Comparison of ENCODE assay signal across 1 cellular context in the genomic region with DNA sequence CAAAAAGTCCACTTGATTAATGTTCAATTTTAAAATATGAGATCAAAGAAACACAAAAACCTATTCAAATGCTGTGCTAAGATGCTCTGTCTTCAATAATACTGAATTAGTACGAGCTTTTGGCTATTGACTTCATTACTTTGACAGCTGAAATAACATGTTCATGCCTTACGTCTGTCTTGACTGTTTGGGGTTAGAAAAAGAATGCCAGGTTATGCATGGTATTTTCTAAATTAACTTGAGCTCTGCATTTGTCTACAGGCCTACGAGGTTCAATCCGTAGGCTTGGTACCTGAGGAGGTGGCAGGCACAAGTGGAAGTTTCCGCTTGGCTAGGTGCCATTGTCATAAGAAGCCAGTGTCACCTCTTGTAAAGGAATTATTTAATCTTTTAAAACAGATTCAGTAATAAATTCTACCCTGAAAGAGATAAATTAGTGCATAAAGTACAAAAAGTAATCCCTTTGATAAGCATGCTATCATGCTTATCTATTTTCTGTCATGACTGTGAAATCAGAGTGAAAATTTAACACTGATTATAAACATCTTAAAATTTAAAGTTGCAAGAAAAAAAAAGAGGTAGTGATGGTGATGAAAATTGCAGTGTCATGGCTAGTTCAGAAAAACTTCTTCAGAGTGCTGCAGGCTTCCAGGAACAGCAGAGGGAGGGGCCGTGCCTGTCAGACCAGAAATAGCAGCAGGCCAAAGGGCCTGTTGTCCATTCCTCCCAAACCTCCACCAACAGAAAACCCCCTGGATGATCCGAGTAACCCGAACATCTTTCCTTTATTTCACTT.
A peak's percentile ranks its signal among the peaks of the same experiment; 100 is the strongest.
TF ChIP-seq lines count a peak whose summit lies in the region.

No MANE protein-coding gene starts in this region.

TF ChIP-seq in K562, 482 proteins besides CTCF, POLR2A, EP300 and RAD21 (continued from another document and continues in another):
- TF ChIP-seq ZNF57 (CRISPR knock-in tag; IDR thresholded peaks at IDR 0.05) (no peak), MTF1 (CRISPR knock-in tag; IDR thresholded peaks at IDR 0.05; ENCODE audit: borderline replicate concordance) (no peak), ZNF134 (CRISPR knock-in tag; conservative IDR thresholded peaks at IDR 0.05) (no peak), ZNF75A (CRISPR knock-in tag; IDR thresholded peaks at IDR 0.05) (no peak), MAFK (IDR thresholded peaks at IDR 0.05; ENCODE audit: low read length) (peak; percentile 91), CBX8 (IDR thresholded peaks at IDR 0.05; ENCODE audit: borderline replicate concordance, extremely low read depth, low read depth, low read length, poor library complexity, severe bottlenecking) (no peak), SRF (CRISPR knock-in tag; IDR thresholded peaks at IDR 0.05) (no peak), ZZZ3 (IDR thresholded peaks at IDR 0.05) (no peak), PHF20 (IDR thresholded peaks at IDR 0.05; ENCODE audit: partially characterized antibody) (no peak), ZNF668 (CRISPR knock-in tag; IDR thresholded peaks at IDR 0.05) (no peak), SIN3B (IDR thresholded peaks at IDR 0.05; ENCODE audit: low read depth) (no peak), ARNT (IDR thresholded peaks at IDR 0.05) (peak in 1 of 2 experiments; percentile 34; a peak in 1 of 4 replicates), ZNF444 (CRISPR knock-in tag; IDR thresholded peaks at IDR 0.05) (no peak), SETDB1 (IDR thresholded peaks at IDR 0.05; ENCODE audit: low read length) (no peak), CSDE1 (IDR thresholded peaks at IDR 0.05) (no peak), OTX1 (CRISPR knock-in tag; IDR thresholded peaks at IDR 0.05) (no peak), GATAD2B (IDR thresholded peaks at IDR 0.05; ENCODE audit: borderline replicate concordance) (peak; percentile 18; the same call in 1 of the 2 replicates), GATA2 (CRISPR knock-in tag; IDR thresholded peaks at IDR 0.05) (no peak), HEY1 (CRISPR knock-in tag; IDR thresholded peaks at IDR 0.05; ENCODE audit: borderline replicate concordance) (no peak), ZNF354B (CRISPR knock-in tag; IDR thresholded peaks at IDR 0.05) (no peak), CCAR2 (IDR thresholded peaks at IDR 0.05; ENCODE audit: low read depth, low read length) (no peak), ZNF24 (IDR thresholded peaks at IDR 0.05) (no peak), ZNF764 (CRISPR knock-in tag; IDR thresholded peaks at IDR 0.05; ENCODE audit: low read depth) (no peak), SMAD2 (IDR thresholded peaks at IDR 0.05; ENCODE audit: low read depth, low read length) (no peak), SRSF3 (IDR thresholded peaks at IDR 0.05; ENCODE audit: insufficient read depth, low read length) (no peak), MAFF (IDR thresholded peaks at IDR 0.05; ENCODE audit: low read length) (peak; percentile 94), MBD2 (IDR thresholded peaks at IDR 0.05; ENCODE audit: borderline replicate concordance, low read depth) (no peak), ZNF583 (CRISPR knock-in tag; IDR thresholded peaks at IDR 0.05) (no peak), ZBTB8A (IDR thresholded peaks at IDR 0.05; ENCODE audit: partially characterized antibody) (no peak), RBM14 (IDR thresholded peaks at IDR 0.05; ENCODE audit: borderline replicate concordance, insufficient read depth, low read depth, low read length) (no peak), SIN3A (IDR thresholded peaks at IDR 0.05; ENCODE audit: borderline replicate concordance in 2 of 2, control insufficient read depth in 1 of 2, low read depth in 2 of 2, low read length in 2 of 2) (no peak), STAT5A (IDR thresholded peaks at IDR 0.05; ENCODE audit: borderline replicate concordance, low read length) (peak; percentile 73), NFXL1 (CRISPR knock-in tag; IDR thresholded peaks at IDR 0.05) (no peak), ETV6 (IDR thresholded peaks at IDR 0.05; ENCODE audit: borderline replicate concordance in 1 of 2, low read depth in 2 of 2, low read length in 1 of 2) (no peak), ETV6 (CRISPR knock-in tag; IDR thresholded peaks at IDR 0.05; ENCODE audit: borderline replicate concordance) (no peak), ZNF212 (CRISPR knock-in tag; IDR thresholded peaks at IDR 0.05) (no peak), TSC22D4 (tag; IDR thresholded peaks at IDR 0.05) (no peak), SMAD3 (CRISPR knock-in tag; conservative IDR thresholded peaks at IDR 0.05) (no peak)
- TF ChIP-seq, protein P1, sequence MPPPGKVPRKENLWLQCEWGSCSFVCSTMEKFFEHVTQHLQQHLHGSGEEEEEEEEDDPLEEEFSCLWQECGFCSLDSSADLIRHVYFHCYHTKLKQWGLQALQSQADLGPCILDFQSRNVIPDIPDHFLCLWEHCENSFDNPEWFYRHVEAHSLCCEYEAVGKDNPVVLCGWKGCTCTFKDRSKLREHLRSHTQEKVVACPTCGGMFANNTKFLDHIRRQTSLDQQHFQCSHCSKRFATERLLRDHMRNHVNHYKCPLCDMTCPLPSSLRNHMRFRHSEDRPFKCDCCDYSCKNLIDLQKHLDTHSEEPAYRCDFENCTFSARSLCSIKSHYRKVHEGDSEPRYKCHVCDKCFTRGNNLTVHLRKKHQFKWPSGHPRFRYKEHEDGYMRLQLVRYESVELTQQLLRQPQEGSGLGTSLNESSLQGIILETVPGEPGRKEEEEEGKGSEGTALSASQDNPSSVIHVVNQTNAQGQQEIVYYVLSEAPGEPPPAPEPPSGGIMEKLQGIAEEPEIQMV (tag; conservative IDR thresholded peaks at IDR 0.05; ENCODE audit: low read depth): 0 out of 2 replicates have a peak, but pooled peaks have one; percentile 3
- TF ChIP-seq, protein P2, sequence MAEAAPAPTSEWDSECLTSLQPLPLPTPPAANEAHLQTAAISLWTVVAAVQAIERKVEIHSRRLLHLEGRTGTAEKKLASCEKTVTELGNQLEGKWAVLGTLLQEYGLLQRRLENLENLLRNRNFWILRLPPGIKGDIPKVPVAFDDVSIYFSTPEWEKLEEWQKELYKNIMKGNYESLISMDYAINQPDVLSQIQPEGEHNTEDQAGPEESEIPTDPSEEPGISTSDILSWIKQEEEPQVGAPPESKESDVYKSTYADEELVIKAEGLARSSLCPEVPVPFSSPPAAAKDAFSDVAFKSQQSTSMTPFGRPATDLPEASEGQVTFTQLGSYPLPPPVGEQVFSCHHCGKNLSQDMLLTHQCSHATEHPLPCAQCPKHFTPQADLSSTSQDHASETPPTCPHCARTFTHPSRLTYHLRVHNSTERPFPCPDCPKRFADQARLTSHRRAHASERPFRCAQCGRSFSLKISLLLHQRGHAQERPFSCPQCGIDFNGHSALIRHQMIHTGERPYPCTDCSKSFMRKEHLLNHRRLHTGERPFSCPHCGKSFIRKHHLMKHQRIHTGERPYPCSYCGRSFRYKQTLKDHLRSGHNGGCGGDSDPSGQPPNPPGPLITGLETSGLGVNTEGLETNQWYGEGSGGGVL (CRISPR knock-in tag; IDR thresholded peaks at IDR 0.05): no peak
- TF ChIP-seq, protein P3, sequence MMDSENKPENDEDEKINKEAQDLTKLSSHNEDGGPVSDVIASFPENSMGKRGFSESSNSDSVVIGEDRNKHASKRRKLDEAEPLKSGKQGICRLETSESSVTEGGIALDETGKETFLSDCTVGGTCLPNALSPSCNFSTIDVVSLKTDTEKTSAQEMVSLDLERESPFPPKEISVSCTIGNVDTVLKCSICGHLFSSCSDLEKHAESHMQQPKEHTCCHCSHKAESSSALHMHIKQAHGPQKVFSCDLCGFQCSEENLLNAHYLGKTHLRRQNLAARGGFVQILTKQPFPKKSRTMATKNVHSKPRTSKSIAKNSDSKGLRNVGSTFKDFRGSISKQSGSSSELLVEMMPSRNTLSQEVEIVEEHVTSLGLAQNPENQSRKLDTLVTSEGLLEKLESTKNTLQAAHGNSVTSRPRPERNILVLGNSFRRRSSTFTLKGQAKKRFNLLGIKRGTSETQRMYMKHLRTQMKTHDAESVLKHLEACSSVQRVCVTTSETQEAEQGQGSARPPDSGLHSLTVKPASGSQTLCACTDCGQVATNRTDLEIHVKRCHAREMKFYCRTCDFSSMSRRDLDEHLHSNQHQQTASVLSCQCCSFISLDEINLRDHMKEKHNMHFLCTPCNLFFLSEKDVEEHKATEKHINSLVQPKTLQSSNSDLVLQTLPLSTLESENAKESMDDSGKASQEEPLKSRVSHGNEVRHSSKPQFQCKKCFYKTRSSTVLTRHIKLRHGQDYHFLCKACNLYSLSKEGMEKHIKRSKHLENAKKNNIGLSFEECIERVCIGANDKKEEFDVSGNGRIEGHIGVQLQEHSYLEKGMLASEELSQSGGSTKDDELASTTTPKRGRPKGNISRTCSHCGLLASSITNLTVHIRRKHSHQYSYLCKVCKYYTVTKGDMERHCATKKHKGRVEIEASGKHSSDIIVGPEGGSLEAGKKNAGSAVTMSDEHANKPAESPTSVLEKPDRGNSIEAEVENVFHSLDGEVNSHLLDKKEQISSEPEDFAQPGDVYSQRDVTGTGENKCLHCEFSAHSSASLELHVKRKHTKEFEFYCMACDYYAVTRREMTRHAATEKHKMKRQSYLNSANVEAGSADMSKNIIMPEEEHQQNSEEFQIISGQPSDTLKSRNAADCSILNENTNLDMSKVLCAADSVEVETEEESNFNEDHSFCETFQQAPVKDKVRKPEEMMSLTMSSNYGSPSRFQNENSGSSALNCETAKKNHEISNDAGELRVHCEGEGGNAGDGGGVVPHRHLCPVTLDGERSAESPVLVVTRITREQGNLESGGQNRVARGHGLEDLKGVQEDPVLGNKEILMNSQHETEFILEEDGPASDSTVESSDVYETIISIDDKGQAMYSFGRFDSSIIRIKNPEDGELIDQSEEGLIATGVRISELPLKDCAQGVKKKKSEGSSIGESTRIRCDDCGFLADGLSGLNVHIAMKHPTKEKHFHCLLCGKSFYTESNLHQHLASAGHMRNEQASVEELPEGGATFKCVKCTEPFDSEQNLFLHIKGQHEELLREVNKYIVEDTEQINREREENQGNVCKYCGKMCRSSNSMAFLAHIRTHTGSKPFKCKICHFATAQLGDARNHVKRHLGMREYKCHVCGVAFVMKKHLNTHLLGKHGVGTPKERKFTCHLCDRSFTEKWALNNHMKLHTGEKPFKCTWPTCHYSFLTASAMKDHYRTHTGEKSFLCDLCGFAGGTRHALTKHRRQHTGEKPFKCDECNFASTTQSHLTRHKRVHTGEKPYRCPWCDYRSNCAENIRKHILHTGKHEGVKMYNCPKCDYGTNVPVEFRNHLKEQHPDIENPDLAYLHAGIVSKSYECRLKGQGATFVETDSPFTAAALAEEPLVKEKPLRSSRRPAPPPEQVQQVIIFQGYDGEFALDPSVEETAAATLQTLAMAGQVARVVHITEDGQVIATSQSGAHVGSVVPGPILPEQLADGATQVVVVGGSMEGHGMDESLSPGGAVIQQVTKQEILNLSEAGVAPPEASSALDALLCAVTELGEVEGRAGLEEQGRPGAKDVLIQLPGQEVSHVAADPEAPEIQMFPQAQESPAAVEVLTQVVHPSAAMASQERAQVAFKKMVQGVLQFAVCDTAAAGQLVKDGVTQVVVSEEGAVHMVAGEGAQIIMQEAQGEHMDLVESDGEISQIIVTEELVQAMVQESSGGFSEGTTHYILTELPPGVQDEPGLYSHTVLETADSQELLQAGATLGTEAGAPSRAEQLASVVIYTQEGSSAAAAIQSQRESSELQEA (IDR thresholded peaks at IDR 0.05; ENCODE audit: low read depth): no peak
- TF ChIP-seq, protein P4, sequence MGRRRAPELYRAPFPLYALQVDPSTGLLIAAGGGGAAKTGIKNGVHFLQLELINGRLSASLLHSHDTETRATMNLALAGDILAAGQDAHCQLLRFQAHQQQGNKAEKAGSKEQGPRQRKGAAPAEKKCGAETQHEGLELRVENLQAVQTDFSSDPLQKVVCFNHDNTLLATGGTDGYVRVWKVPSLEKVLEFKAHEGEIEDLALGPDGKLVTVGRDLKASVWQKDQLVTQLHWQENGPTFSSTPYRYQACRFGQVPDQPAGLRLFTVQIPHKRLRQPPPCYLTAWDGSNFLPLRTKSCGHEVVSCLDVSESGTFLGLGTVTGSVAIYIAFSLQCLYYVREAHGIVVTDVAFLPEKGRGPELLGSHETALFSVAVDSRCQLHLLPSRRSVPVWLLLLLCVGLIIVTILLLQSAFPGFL (CRISPR knock-in tag; IDR thresholded peaks at IDR 0.05): no peak
- TF ChIP-seq, protein P5, sequence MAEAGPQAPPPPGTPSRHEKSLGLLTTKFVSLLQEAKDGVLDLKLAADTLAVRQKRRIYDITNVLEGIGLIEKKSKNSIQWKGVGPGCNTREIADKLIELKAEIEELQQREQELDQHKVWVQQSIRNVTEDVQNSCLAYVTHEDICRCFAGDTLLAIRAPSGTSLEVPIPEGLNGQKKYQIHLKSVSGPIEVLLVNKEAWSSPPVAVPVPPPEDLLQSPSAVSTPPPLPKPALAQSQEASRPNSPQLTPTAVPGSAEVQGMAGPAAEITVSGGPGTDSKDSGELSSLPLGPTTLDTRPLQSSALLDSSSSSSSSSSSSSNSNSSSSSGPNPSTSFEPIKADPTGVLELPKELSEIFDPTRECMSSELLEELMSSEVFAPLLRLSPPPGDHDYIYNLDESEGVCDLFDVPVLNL (CRISPR knock-in tag; IDR thresholded peaks at IDR 0.05; ENCODE audit: low read depth): no peak
- TF ChIP-seq, protein P6, sequence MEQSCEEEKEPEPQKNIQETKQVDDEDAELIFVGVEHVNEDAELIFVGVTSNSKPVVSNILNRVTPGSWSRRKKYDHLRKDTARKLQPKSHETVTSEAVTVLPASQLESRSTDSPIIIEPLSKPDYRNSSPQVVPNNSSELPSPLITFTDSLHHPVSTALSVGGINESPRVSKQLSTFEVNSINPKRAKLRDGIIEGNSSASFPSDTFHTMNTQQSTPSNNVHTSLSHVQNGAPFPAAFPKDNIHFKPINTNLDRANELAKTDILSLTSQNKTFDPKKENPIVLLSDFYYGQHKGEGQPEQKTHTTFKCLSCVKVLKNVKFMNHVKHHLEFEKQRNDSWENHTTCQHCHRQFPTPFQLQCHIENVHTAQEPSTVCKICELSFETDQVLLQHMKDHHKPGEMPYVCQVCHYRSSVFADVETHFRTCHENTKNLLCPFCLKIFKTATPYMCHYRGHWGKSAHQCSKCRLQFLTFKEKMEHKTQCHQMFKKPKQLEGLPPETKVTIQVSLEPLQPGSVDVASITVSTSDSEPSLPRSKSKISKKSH (CRISPR knock-in tag; IDR thresholded peaks at IDR 0.05): no peak
- TF ChIP-seq, protein P7, sequence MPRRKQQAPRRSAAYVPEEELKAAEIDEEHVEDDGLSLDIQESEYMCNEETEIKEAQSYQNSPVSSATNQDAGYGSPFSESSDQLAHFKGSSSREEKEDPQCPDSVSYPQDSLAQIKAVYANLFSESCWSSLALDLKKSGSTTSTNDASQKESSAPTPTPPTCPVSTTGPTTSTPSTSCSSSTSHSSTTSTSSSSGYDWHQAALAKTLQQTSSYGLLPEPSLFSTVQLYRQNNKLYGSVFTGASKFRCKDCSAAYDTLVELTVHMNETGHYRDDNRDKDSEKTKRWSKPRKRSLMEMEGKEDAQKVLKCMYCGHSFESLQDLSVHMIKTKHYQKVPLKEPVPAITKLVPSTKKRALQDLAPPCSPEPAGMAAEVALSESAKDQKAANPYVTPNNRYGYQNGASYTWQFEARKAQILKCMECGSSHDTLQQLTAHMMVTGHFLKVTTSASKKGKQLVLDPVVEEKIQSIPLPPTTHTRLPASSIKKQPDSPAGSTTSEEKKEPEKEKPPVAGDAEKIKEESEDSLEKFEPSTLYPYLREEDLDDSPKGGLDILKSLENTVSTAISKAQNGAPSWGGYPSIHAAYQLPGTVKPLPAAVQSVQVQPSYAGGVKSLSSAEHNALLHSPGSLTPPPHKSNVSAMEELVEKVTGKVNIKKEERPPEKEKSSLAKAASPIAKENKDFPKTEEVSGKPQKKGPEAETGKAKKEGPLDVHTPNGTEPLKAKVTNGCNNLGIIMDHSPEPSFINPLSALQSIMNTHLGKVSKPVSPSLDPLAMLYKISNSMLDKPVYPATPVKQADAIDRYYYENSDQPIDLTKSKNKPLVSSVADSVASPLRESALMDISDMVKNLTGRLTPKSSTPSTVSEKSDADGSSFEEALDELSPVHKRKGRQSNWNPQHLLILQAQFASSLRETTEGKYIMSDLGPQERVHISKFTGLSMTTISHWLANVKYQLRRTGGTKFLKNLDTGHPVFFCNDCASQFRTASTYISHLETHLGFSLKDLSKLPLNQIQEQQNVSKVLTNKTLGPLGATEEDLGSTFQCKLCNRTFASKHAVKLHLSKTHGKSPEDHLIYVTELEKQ (CRISPR knock-in tag; IDR thresholded peaks at IDR 0.05): no peak
